In the genomic region with DNA sequence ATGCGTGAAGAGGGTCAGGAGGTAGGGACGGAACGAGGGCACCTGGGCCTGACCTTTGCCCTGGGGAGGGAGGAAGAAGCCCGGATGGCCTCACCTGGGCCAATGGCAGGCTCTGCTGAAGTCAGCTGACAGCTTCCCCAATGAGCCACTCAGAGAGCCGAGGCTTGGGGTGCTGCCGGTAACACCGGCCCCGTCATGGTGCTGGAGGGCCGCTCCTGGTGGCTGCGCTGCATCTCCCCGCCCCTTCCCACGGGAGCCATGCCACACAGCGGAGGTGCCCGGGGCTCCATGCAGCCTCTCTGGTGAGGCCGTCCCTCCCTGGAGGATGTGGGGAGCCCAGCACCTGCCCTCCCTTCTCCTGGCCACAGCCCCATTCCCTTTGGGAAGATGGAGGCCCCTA, we compare ENCODE assay signal across 34 cellular contexts.
"Had no signal": no experiment of that assay in that cellular context is flagged by ENCODE, and none has a peak within 500 bp of the region (broad histone marks: within the 10 kb centered on the region; RNA-seq: fewer than 3 reads in every experiment).

No MANE protein-coding gene starts in this region.

- H3K4me3 ChIP-seq: MG63 had no signal

- H3K9me3 ChIP-seq: MG63 had no signal

- H3K27me3 ChIP-seq: MG63 had no signal

- DNase-seq: Karpas-422, Kasumi-1, MG63, MM.1S, MV-4-11, NCI-H1048, NCI-H1092, NCI-H1092 treated with DMSO at 0.1 percent for 48 hours, NCI-H1105, NCI-H1105 treated with DMSO at 0.1 percent for 48 hours, NCI-H1417, NCI-H1417 treated with DMSO at 0.1 percent for 48 hours, NCI-H1436, NCI-H1436 treated with DMSO at 0.1 percent for 48 hours, NCI-H146, NCI-H1694, NCI-H1694 treated with DMSO at 0.1 percent for 48 hours, NCI-H187, NCI-H187 treated with DMSO at 0.1 percent for 48 hours, NCI-H1930, NCI-H2029, NCI-H2029 treated with DMSO at 0.1 percent for 48 hours, NCI-H2081, NCI-H2081 treated with DMSO at 0.1 percent for 48 hours, NCI-H2107, NCI-H2171, NCI-H2171 treated with DMSO at 0.1 percent for 48 hours, NCI-H226, NCI-H345, NCI-H446, NCI-H446 treated with DMSO at 0.1 percent for 48 hours, NCI-H510A, NCI-H510A treated with DMSO at 0.1 percent for 48 hours had no signal

- H3K4me2 ChIP-seq: KMS-11 had no signal

- H3K9ac ChIP-seq: KMS-11 had no signal

- H3K27ac ChIP-seq: KMS-11 had no signal
